In the genomic region with DNA sequence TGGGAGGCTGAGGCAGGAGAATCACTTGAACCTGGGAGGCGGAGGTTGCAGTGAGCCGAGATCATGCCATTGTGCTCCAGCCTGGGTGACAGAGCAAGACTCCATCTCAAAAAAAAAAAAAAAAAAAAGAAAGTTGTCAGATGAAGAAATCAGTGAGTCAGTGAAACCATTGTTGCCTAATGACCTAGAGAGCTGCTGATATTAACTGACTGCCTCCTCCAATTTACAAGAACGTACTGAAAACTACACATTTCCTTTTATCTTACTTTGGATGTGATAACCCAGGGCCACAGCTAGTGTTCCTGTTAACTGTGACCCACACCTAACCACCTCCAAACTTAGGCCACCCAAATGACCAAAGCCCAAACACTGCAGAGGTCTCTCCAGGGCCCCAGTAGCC, we compare ENCODE assay signal across 2 cellular contexts. TPM values are rescaled to one million over a fixed set of nuclear protein-coding genes. Genes with fewer than 3 reads are reported as not detected.
"Had no signal": no experiment of that assay in that cellular context is flagged by ENCODE, and none has a peak within 500 bp of the region (broad histone marks: within the 10 kb centered on the region; RNA-seq: fewer than 3 reads in every experiment).

No MANE protein-coding gene starts in this region.

RNA-seq across cellular contexts. Expression of a gene that starts 41.2 kb away (rescaled TPM):
- total RNA-seq: glomerular endothelial cell; natural killer cell treated with Interleukin-12 subunit alpha and Interleukin-12 subunit beta and Interleukin-15 and Interleukin-18, amount 100 ng/mL, for 72 hours had no signal
